ENCODE assay signal across 8 cellular contexts in genomic region chr9:97985058-97985861, GRCh38. TPM values are rescaled to one million over a fixed set of nuclear protein-coding genes. Genes with fewer than 3 reads are reported as not detected.
DNase-seq lines count a peak whose midpoint lies in the region; ATAC-seq, FAIRE-seq and TF ChIP-seq lines count a peak whose summit lies in the region.

No MANE protein-coding gene starts in this region.

- H3K27ac ChIP-seq in SJSA1 (peak overlapping the region; percentile 100), lung (ENCODE audit: low read depth in 1 of 2, low read length in 1 of 2) (peak overlapping the region; percentile 99)

- H3K27me3 ChIP-seq in GM06990 (replicated peaks; ENCODE audit: control insufficient read depth, insufficient read depth, low read length) (no peaks in the 10 kb centered on the region), SJSA1 (replicated peaks) (no peaks in the 10 kb centered on the region; the same call in 1 of the 2 replicates), bronchial epithelial cell (ENCODE audit: control insufficient read depth, insufficient read depth, low read length) (no peaks in the 10 kb centered on the region), lung (ENCODE audit: control insufficient read depth, insufficient read depth) (no peaks in the 10 kb centered on the region)

- DNase-seq in GM06990 (ENCODE audit: extremely low read depth, insufficient read length) (no peak), SJSA1 (ENCODE audit: low read depth in 1 of 2, low spot score in 2 of 2) (peak in 1 of 2 experiments; percentile 66), bronchial epithelial cell (ENCODE audit: low read depth) (peak; percentile 18), lung (ENCODE audit: low spot score) (no peak), NCI-H1436 (lab: John Stamatoyannopoulos, UW) (no peak)
- peak; percentile 53 for DNase-seq in stimulated activated naive CD4-positive, alpha-beta T cell treated with Interleukin-2 at 50 U/mL for 16 hours (lab: John Stamatoyannopoulos, UW)

- ATAC-seq in HG02763 (IDR thresholded peaks at IDR 0.05; ENCODE audit: unreplicated experiment) (peak; percentile 10), lung (ENCODE audit: insufficient read depth, low FRiP score) (peak; percentile 4), GM21367 (IDR thresholded peaks at IDR 0.05; ENCODE audit: unreplicated experiment) (no peak)

- peaks cover 4% of the 10 kb centered on the region for H3K9me3 ChIP-seq in SJSA1 (replicated peaks)
- H3K9me3 ChIP-seq in lung (ENCODE audit: control insufficient read depth in 2 of 2, insufficient read depth in 1 of 2, low read length in 1 of 2): no peaks in the 10 kb centered on the region

- peak overlapping the region; percentile 85 for H3K4me3 ChIP-seq in GM06990 (replicated peaks; ENCODE audit: low read depth, low read length)
- peak overlapping the region; percentile 99 for H3K4me3 ChIP-seq in SJSA1
- peak overlapping the region; percentile 92 for H3K4me3 ChIP-seq in bronchial epithelial cell (ENCODE audit: low read depth, low read length)
- H3K4me3 ChIP-seq in lung: peak overlapping the region; percentile 98

- no peak for TF ChIP-seq CTCF in GM06990 (IDR thresholded peaks at IDR 0.05; ENCODE audit: insufficient read depth, low read length, poor library complexity, severe bottlenecking)
- no peak for TF ChIP-seq CTCF in bronchial epithelial cell (IDR thresholded peaks at IDR 0.05; ENCODE audit: insufficient read depth, low read length, severe bottlenecking)
- no peak for TF ChIP-seq CTCF in lung (IDR thresholded peaks at IDR 0.05; ENCODE audit: control extremely low read depth, extremely low read depth)

- no peak for FAIRE-seq in bronchial epithelial cell (lab: Jason Lieb, UNC)

- no peaks in the 10 kb centered on the region for H3K36me3 ChIP-seq in GM06990 (ENCODE audit: control insufficient read depth, insufficient read depth, low read length)
- H3K36me3 ChIP-seq in SJSA1: peaks cover 35% of the 10 kb centered on the region
- H3K36me3 ChIP-seq in bronchial epithelial cell (ENCODE audit: control insufficient read depth, insufficient read depth, low read length): no peaks in the 10 kb centered on the region
- H3K36me3 ChIP-seq in lung (ENCODE audit: control insufficient read depth in 2 of 2, insufficient read depth in 2 of 2, low read length in 2 of 2): no peaks in the 10 kb centered on the region

- WGBS in lung, 2 donors: 5% methylated on average over 47 to 59 of the region's 59 CpGs

- H3K4me1 ChIP-seq in SJSA1 (replicated peaks) (peaks cover 30% of the 10 kb centered on the region), lung (ENCODE audit: control insufficient read depth in 2 of 2, insufficient read depth in 2 of 2, low read length in 2 of 2) (peaks cover 15 to 16% of the 10 kb centered on the region in 2 donors)

RNA-seq across cellular contexts. Expression of gene ANP32B, which starts 2.1 kb away (rescaled TPM):
- total RNA-seq in SJSA1 (2014; rRNA removed; shearing (Covaris generic)): 10.1 and 15.1 TPM in 2 replicates
- 7.1 and 12.5 TPM in 2 replicates for total RNA-seq in bronchial epithelial cell
- 100 to 1,000 TPM in 1 of 2 donors, 10 to 100 TPM in 1; 45.4 to 100 TPM for total RNA-seq in lung
- polyA plus RNA-seq in lung: 100 to 1,000 TPM; 105 to 152 TPM

RNA-seq across cellular contexts. Expression of gene HEMGN, which starts 47.3 kb away (rescaled TPM):
- total RNA-seq in SJSA1 (2014; rRNA removed; shearing (Covaris generic)): not detected in 2 replicates
- total RNA-seq in bronchial epithelial cell (not detected in 2 replicates), lung (10 to 100 TPM in 1 of 2 donors, under 1 TPM in 1; 0.34 to 21.6 TPM)
- polyA plus RNA-seq in lung: under 1 TPM; 0.14 to 0.27 TPM

Comparison
In these comparisons a context has a peak if more than half of its experiments do, and no peak if none do; other contexts are left out.
1. DNase-seq: peak in bronchial epithelial cell (single experiment) and stimulated activated naive CD4-positive, alpha-beta T cell treated with Interleukin-2 at 50 U/mL for 16 hours (single experiment); none in GM06990 (single experiment), lung (single experiment) and NCI-H1436 (single experiment).
2. Peak in every context shown above with its lines, with median percentiles within 50 percentile points of each other: H3K4me3 ChIP-seq.